In genomic region chr16:83898463-83899271, GRCh38 we compare ENCODE assay signal across 8 cellular contexts. TPM values are rescaled to one million over a fixed set of nuclear protein-coding genes. Genes with fewer than 3 reads are reported as not detected.
DNase-seq lines count a peak whose midpoint lies in the region; ATAC-seq, FAIRE-seq and TF ChIP-seq lines count a peak whose summit lies in the region.

TSS of gene MLYCD (plus strand) at chr16:83899115. CDS start at chr16:83899145, 30 bp downstream.

- H3K27me3 ChIP-seq in BLaER1 = no peaks in the 10 kb centered on the region
- no peaks in the 10 kb centered on the region; a peak in 1 of 7 replicates for H3K27me3 ChIP-seq in H1 (replicated peaks in 1 of 4; ENCODE audit: control insufficient read depth in 3 of 4, extremely low read depth in 1 of 4, insufficient read depth in 3 of 4, low read length in 3 of 4)

- H3K9me3 ChIP-seq in BLaER1 = no peaks in the 10 kb centered on the region
- H3K9me3 ChIP-seq in H1 (ENCODE audit: insufficient read depth in 2 of 2, low read depth in 1 of 2, low read length in 1 of 2) = no peaks in the 10 kb centered on the region

- H4K5ac ChIP-seq in H1 (ENCODE audit: insufficient read length, low read depth, low read length) = peak within 1 kb of the TSS; percentile 24

- no peak within 1 kb of the TSS for H3K14ac ChIP-seq in H1 (ENCODE audit: insufficient read length)

- POLR2A ChIA-PET in H1 (lab: Charles Lee; ENCODE audit: partially characterized antibody) = interaction anchor here (0.9 to 1.5 kb wide), 4 partner anchors 10 to 69 kb away, joined by 3 to 4 read pairs (median 4); no protein-coding TSS in a partner anchor

- peaks cover 32% of the 10 kb centered on the region for H3K4me1 ChIP-seq in BLaER1
- peaks cover 2 to 13% (median 4%) of the 10 kb centered on the region in 4 experiments; a peak in 5 of 7 replicates for H3K4me1 ChIP-seq in H1 (replicated peaks in 1 of 4; ENCODE audit: control insufficient read depth in 3 of 4, insufficient read depth in 4 of 4, low read length in 3 of 4)

- H3K79me1 ChIP-seq in H1 (ENCODE audit: low read depth, low read length) = peaks cover under 1% of the 10 kb centered on the region; the same call in 1 of the 2 replicates

- H2BK5ac ChIP-seq in H1 (ENCODE audit: low read depth, low read length) = no peak within 1 kb of the TSS

- H3K36me3 Mint-ChIP-seq in activated CD8-positive, alpha-beta memory T cell treated with anti-CD3 and anti-CD28 coated beads, Interleukin-2, amount 10 ng/mL, durations not matched to agents 7 days and 5 days = no peaks in the 10 kb centered on the region

- CTCF ChIA-PET in activated CD8-positive, alpha-beta memory T cell treated with anti-CD3 and anti-CD28 coated beads, Interleukin-2, amount 10 ng/mL, durations not matched to agents 7 days and 5 days (lab: Charles Lee) = interaction anchor here (1.0 to 1.4 kb wide), 3 partner anchors 13 to 63 kb away, joined by 3 to 5 read pairs (median 4); no protein-coding TSS in a partner anchor
- CTCF ChIA-PET in H1 (lab: Charles Lee; ENCODE audit: partially characterized antibody) = no interaction called here

- no peak within 1 kb of the TSS for H2BK120ac ChIP-seq in H1 (replicated peaks; ENCODE audit: low read depth, low read length)

- peak; percentile 29 for DNase-seq in NCI-H82 treated with DMSO at 0.1 percent for 48 hours (lab: John Stamatoyannopoulos, UW; ENCODE audit: unreplicated experiment)
- DNase-seq in activated CD8-positive, alpha-beta memory T cell treated with anti-CD3 and anti-CD28 coated beads, Interleukin-2, amount 10 ng/mL, durations not matched to agents 7 days and 5 days = peak; percentile 74
- peak; percentile 31 to 80 for DNase-seq in H1 (ENCODE audit: low read depth in 1 of 2, low spot score in 2 of 2)
- peak; percentile 97 for DNase-seq in mesenteric fat pad (ENCODE audit: low spot score)
- DNase-seq in stimulated activated CD8-positive, alpha-beta memory T cell treated with anti-CD3 and anti-CD28 coated beads, Interleukin-15, amount 100 ng/mL, for 1 hour (ENCODE audit: low read depth) = peak; percentile 32

- peak; percentile 96 for ATAC-seq in GM19025 (IDR thresholded peaks at IDR 0.05; ENCODE audit: low read depth, unreplicated experiment)
- ATAC-seq in HG03175 (IDR thresholded peaks at IDR 0.05; ENCODE audit: unreplicated experiment) = peak; percentile 80
- ATAC-seq in activated CD8-positive, alpha-beta memory T cell treated with anti-CD3 and anti-CD28 coated beads, Interleukin-2, amount 10 ng/mL, durations not matched to agents 7 days and 5 days = peak; percentile 97

- H3K4me3 Mint-ChIP-seq in activated CD8-positive, alpha-beta memory T cell treated with anti-CD3 and anti-CD28 coated beads, Interleukin-2, amount 10 ng/mL, durations not matched to agents 7 days and 5 days = peak within 1 kb of the TSS; percentile 88

- no peak within 1 kb of the TSS for H3K18ac ChIP-seq in H1 (ENCODE audit: extremely low read depth, low read length)

- H3K56ac ChIP-seq in H1 (replicated peaks; ENCODE audit: insufficient read length, low read depth, low read length) = peak within 1 kb of the TSS; percentile 33

- H3K9me3 Mint-ChIP-seq in activated CD8-positive, alpha-beta memory T cell treated with anti-CD3 and anti-CD28 coated beads, Interleukin-2, amount 10 ng/mL, durations not matched to agents 7 days and 5 days (ENCODE audit: low read depth) = no peaks in the 10 kb centered on the region

- peak within 1 kb of the TSS; percentile 98 for H2AFZ ChIP-seq in H1 (ENCODE audit: low read length)

- H3K4ac ChIP-seq in H1 (replicated peaks; ENCODE audit: insufficient read length, low read depth, low read length) = no peak within 1 kb of the TSS

- peak within 1 kb of the TSS; percentile 70 for H3K27ac Mint-ChIP-seq in activated CD8-positive, alpha-beta memory T cell treated with anti-CD3 and anti-CD28 coated beads, Interleukin-2, amount 10 ng/mL, durations not matched to agents 7 days and 5 days

- H3K36me3 ChIP-seq in BLaER1 (peaks cover 11% of the 10 kb centered on the region), H1 (ENCODE audit: control insufficient read depth in 2 of 4, insufficient read depth in 4 of 4, low read length in 3 of 4) (no peaks in the 10 kb centered on the region)

- 0 out of 2 replicates have a peak within 1 kb of the TSS, but pooled peaks have one; percentile 52 for H2BK12ac ChIP-seq in H1 (ENCODE audit: low read depth, low read length)

- WGBS in H1 (ENCODE audit: extremely low coverage in 1 of 2, insufficient coverage in 1 of 2, insufficient read length in 1 of 2, insufficient replicate concordance in 2 of 2, low coverage in 1 of 2, low lambda C conversion rate in 2 of 2, missing lambda C conversion rate in 1 of 2), 2 experiments = 14% methylated on average over 26 of the region's 69 CpGs; no CpG with 5 or more reads in 1 of the 2 experiments

- H2BK15ac ChIP-seq in H1 (ENCODE audit: low read length) = no peak within 1 kb of the TSS

- no peak within 1 kb of the TSS for H3K23ac ChIP-seq in H1 (ENCODE audit: insufficient read length)

- H4K20me1 ChIP-seq in BLaER1 (peaks cover 37% of the 10 kb centered on the region), H1 (replicated peaks in 1 of 2; ENCODE audit: control insufficient read depth in 1 of 2, insufficient read depth in 2 of 2, low read length in 2 of 2) (peaks cover 3 to 9% of the 10 kb centered on the region in 2 experiments)

- H3K27ac ChIP-seq in BLaER1 (peak within 1 kb of the TSS; percentile 79), H1 (ENCODE audit: low read depth, low read length) (no peak within 1 kb of the TSS)

- TF ChIP-seq POLR2A in H1 (IDR thresholded peaks at IDR 0.05; ENCODE audit: control extremely low read depth in 1 of 2, low read depth in 2 of 2, low read length in 2 of 2) = peak; percentile 29 to 63

- H3K4me3 ChIP-seq in BLaER1 (peak within 1 kb of the TSS; percentile 88), H1 (ENCODE audit: extremely low read depth in 1 of 4, insufficient read depth in 2 of 4, low read depth in 3 of 4, low read length in 4 of 4) (peak within 1 kb of the TSS; percentile 56 to 81 (median 70))

- FAIRE-seq in H1 (lab: Jason Lieb, UNC) = no peak

- H3K79me2 ChIP-seq in H1 (ENCODE audit: control insufficient read depth in 1 of 2, insufficient read depth in 2 of 2, low read length in 2 of 2) = peaks cover 0 to 32% of the 10 kb centered on the region in 2 experiments; a peak in 2 of 4 replicates

- no peak within 1 kb of the TSS for H4K8ac ChIP-seq in H1 (ENCODE audit: extremely low read depth, insufficient read depth, low read length)

- H4K91ac ChIP-seq in H1 (replicated peaks; ENCODE audit: insufficient read length, low read length) = peak within 1 kb of the TSS; percentile 62

- H3K27me3 Mint-ChIP-seq in activated CD8-positive, alpha-beta memory T cell treated with anti-CD3 and anti-CD28 coated beads, Interleukin-2, amount 10 ng/mL, durations not matched to agents 7 days and 5 days = peaks cover 15% of the 10 kb centered on the region

- H3K4me2 ChIP-seq in BLaER1 (peak within 1 kb of the TSS; percentile 90), H1 (ENCODE audit: insufficient read depth in 1 of 2, low read depth in 2 of 2, low read length in 2 of 2) (peak within 1 kb of the TSS; percentile 56 to 92)

- H3K9ac ChIP-seq in BLaER1 (peak within 1 kb of the TSS; percentile 85), H1 (replicated peaks in 1 of 4; ENCODE audit: extremely low read depth in 1 of 4, low read depth in 3 of 4, low read length in 3 of 4) (peak within 1 kb of the TSS; percentile 24 to 52 (median 40))

- H2AK5ac ChIP-seq in H1 (ENCODE audit: low read depth, low read length) = no peak within 1 kb of the TSS

- no peak for TF ChIP-seq RAD21 in H1 (IDR thresholded peaks at IDR 0.05 in 1 of 2, conservative IDR thresholded peaks at IDR 0.05 in 1 of 2; ENCODE audit: low read depth in 2 of 2, low read length in 2 of 2)

- no peak within 1 kb of the TSS for H2BK20ac ChIP-seq in H1 (ENCODE audit: low read length)

- H3K23me2 ChIP-seq in H1 (ENCODE audit: low read depth, low read length) = peaks cover 6% of the 10 kb centered on the region

- TF ChIP-seq CTCF in H1 (IDR thresholded peaks at IDR 0.05; ENCODE audit: control extremely low read depth in 1 of 3, insufficient read depth in 1 of 3, low read depth in 1 of 3, low read length in 3 of 3) = no peak

- H3K4me1 Mint-ChIP-seq in activated CD8-positive, alpha-beta memory T cell treated with anti-CD3 and anti-CD28 coated beads, Interleukin-2, amount 10 ng/mL, durations not matched to agents 7 days and 5 days = peaks cover 23% of the 10 kb centered on the region

- no peak for TF ChIP-seq EP300 in H1 (IDR thresholded peaks at IDR 0.05; ENCODE audit: borderline replicate concordance in 1 of 2, low read depth in 2 of 2, low read length in 2 of 2)

TF ChIP-seq in H1, 55 proteins besides CTCF, POLR2A, EP300 and RAD21 (continues in another document):
- peak; percentile 39; the same call in 1 of the 2 replicates for TF ChIP-seq MAX (IDR thresholded peaks at IDR 0.05)
- TF ChIP-seq E2F6 (IDR thresholded peaks at IDR 0.05) = peak; percentile 72; the same call in 1 of the 2 replicates
- TF ChIP-seq TAF1 (IDR thresholded peaks at IDR 0.05; ENCODE audit: low read depth, low read length) = peak; percentile 55
- no peak for TF ChIP-seq CTBP2 (IDR thresholded peaks at IDR 0.05; ENCODE audit: borderline replicate concordance, insufficient read depth, insufficient read length, low read length)
- TF ChIP-seq PHF8 (conservative IDR thresholded peaks at IDR 0.05; ENCODE audit: low read depth, low read length) = peak; percentile 2; the same call in 1 of the 2 replicates
- peak; percentile 12 for TF ChIP-seq TAF7 (optimal IDR thresholded peaks at IDR 0.05; ENCODE audit: borderline replicate concordance, low read depth, low read length)

RNA-seq across cellular contexts. Expression of gene MLYCD, which starts in this region (rescaled TPM):
- total RNA-seq in activated CD8-positive, alpha-beta memory T cell treated with anti-CD3 and anti-CD28 coated beads, Interleukin-2, amount 10 ng/mL, durations not matched to agents 7 days and 5 days = 1 to 10 TPM; 5.3 to 5.7 TPM
- 5.8 and 7.0 TPM in 2 replicates for total RNA-seq in H1 (2021; fragmentation: NEBNext Ultra II Directional; extraction: Animal tissue kit (Norgen Biotek cat#: 25700))
- polyA plus RNA-seq in H1 (2011; rRNA removed) = 3.7 and 4.6 TPM in 2 replicates
- 3.9 TPM for polyA plus RNA-seq in H1 (2011; cell fraction: cytosol; rRNA removed)
- polyA plus RNA-seq in H1 (2011; cell fraction: nucleus; rRNA removed) = 12.8 TPM
- 3.2 to 3.9 TPM (median 3.6 TPM) in 4 replicates for polyA plus RNA-seq in H1 (2012, experiment 1 of 2)
- polyA plus RNA-seq in H1 (2012, experiment 2 of 2) = 1.7 TPM
- 3.0 TPM for polyA plus RNA-seq in H1 (2013, experiment 1 of 2)
- polyA plus RNA-seq in H1 (2013, experiment 2 of 2) = 2.4 TPM
- 18.3 and 19.3 TPM in 2 replicates for polyA minus RNA-seq in H1 (2011; rRNA and poly(A)+ RNA removed)
- polyA minus RNA-seq in H1 (2011; cell fraction: cytosol; rRNA and poly(A)+ RNA removed) = 6.3 TPM
- 26.2 TPM for polyA minus RNA-seq in H1 (2011; cell fraction: nucleus; rRNA and poly(A)+ RNA removed)
- total RNA-seq in mesenteric fat pad = 10.4 TPM

Comparison
In these comparisons a context has a peak if more than half of its experiments do, and no peak if none do; other contexts are left out.
1. DNase-seq: peak in every context shown above with its lines; median percentile 97 in mesenteric fat pad; 74 in activated CD8-positive, alpha-beta memory T cell treated with anti-CD3 and anti-CD28 coated beads, Interleukin-2, amount 10 ng/mL, durations not matched to agents 7 days and 5 days; 56 in H1; 32 in stimulated activated CD8-positive, alpha-beta memory T cell treated with anti-CD3 and anti-CD28 coated beads, Interleukin-15, amount 100 ng/mL, for 1 hour; 29 in NCI-H82 treated with DMSO at 0.1 percent for 48 hours.